Comparison of ENCODE assay signal across 8 cellular contexts in genomic region chr6:30719356-30719755, GRCh38. TPM values are rescaled to one million over a fixed set of nuclear protein-coding genes. Genes with fewer than 3 reads are reported as not detected.
DNase-seq lines count a peak whose midpoint lies in the region; ATAC-seq and TF ChIP-seq lines count a peak whose summit lies in the region.

No MANE protein-coding gene starts in this region.

- intact Hi-C loops in MCF 10A (cut with micrococcal nuclease) = no loop called here

- H3K4me3 ChIP-seq in AG09309 (ENCODE audit: control insufficient read depth, low read depth, low read length) = peak overlapping the region; percentile 60
- H3K4me3 ChIP-seq in HUES6 (ENCODE audit: low read depth, low read length) = peak overlapping the region; percentile 99
- peak overlapping the region in 1 of 2 donors; percentile 96 for H3K4me3 ChIP-seq in muscle layer of colon (ENCODE audit: low read depth in 1 of 2, low read length in 2 of 2)

- H3K9ac ChIP-seq in HUES6 (ENCODE audit: low read length) (peak overlapping the region; percentile 99), muscle layer of colon (ENCODE audit: low read length) (peak overlapping the region; percentile 16)

- H3K27ac Mint-ChIP-seq in MCF 10A (ENCODE audit: low read depth, unreplicated experiment) = peak overlapping the region; percentile 92

- peaks cover 64% of the 10 kb centered on the region for H3K36me3 Mint-ChIP-seq in MCF 10A (ENCODE audit: insufficient read depth, unreplicated experiment)

- DNase-seq in AG09309 (ENCODE audit: low read depth) = no peak
- no peak for DNase-seq in MCF 10A (ENCODE audit: unreplicated experiment)
- DNase-seq in stimulated activated CD4-positive, alpha-beta T cell treated with anti-CD3 and anti-CD28 coated beads, Interleukin-1b, Interleukin-23, amount 100 ng/mL, for 48 hours = no peak
- no peak for DNase-seq in NCI-H2029 (lab: John Stamatoyannopoulos, UW)

- H3K9me3 Mint-ChIP-seq in MCF 10A (ENCODE audit: unreplicated experiment) = no peaks in the 10 kb centered on the region

- peak overlapping the region; percentile 86 for H3K4me3 Mint-ChIP-seq in MCF 10A (ENCODE audit: unreplicated experiment)

- ATAC-seq in GM18502 (IDR thresholded peaks at IDR 0.05; ENCODE audit: poor library complexity, unreplicated experiment) (no peak), GM21717 (IDR thresholded peaks at IDR 0.05; ENCODE audit: unreplicated experiment) (no peak)

- CTCF ChIA-PET in MCF 10A (lab: Yijun Ruan, JAX) = interaction anchor here (0.7 to 20.7 kb wide), 5 partner anchors 28 to 102 kb away, joined by 3 to 537 read pairs (median 4); partner anchors contain the start of genes DHX16 and MRPS18B

- peaks cover 50% of the 10 kb centered on the region for H3K4me1 Mint-ChIP-seq in MCF 10A (ENCODE audit: insufficient read depth, unreplicated experiment)

- no peaks in the 10 kb centered on the region for H3K9me3 ChIP-seq in HUES6 (ENCODE audit: control insufficient read depth, insufficient read depth, low read depth, low read length)
- no peaks in the 10 kb centered on the region for H3K9me3 ChIP-seq in muscle layer of colon (ENCODE audit: low read length)

- peak overlapping the region; percentile 93 for H3K27ac ChIP-seq in HUES6 (ENCODE audit: low read depth, low read length)
- peak overlapping the region; percentile 81 for H3K27ac ChIP-seq in muscle layer of colon (ENCODE audit: low read depth, low read length)

- TF ChIP-seq CTCF in AG09309 (IDR thresholded peaks at IDR 0.05; ENCODE audit: control insufficient read depth, insufficient read depth, low read depth, low read length, missing control alignments) = no peak
- TF ChIP-seq CTCF in MCF 10A (IDR thresholded peaks at IDR 0.05; ENCODE audit: unreplicated experiment) = no peak

- H3K36me3 ChIP-seq in HUES6 (ENCODE audit: control insufficient read depth, insufficient read depth, low read length) = peaks cover 40% of the 10 kb centered on the region
- peaks cover 17% of the 10 kb centered on the region for H3K36me3 ChIP-seq in muscle layer of colon (ENCODE audit: insufficient read depth, low read length)

- H3K27me3 ChIP-seq in HUES6 (ENCODE audit: control insufficient read depth, insufficient read depth, low read length) (no peaks in the 10 kb centered on the region), muscle layer of colon (ENCODE audit: control insufficient read depth in 1 of 2, insufficient read depth in 2 of 2, low read length in 2 of 2) (no peaks in the 10 kb centered on the region)

- H3K4me1 ChIP-seq in HUES6 (ENCODE audit: control insufficient read depth, insufficient read depth, low read length) = peaks cover 15% of the 10 kb centered on the region
- H3K4me1 ChIP-seq in muscle layer of colon (ENCODE audit: insufficient read depth, low read length) = peaks cover 24% of the 10 kb centered on the region

- no peaks in the 10 kb centered on the region for H3K27me3 Mint-ChIP-seq in MCF 10A (ENCODE audit: insufficient read depth, unreplicated experiment)

- no TSS peak for BruUV-seq in MCF 10A (replicated peaks; lab: Mats Ljungman, UMichigan)

- POLR2A ChIA-PET in MCF 10A (lab: Yijun Ruan, JAX) = interaction anchor here (0.7 to 13.6 kb wide), 20 partner anchors 9 to 822 kb away, joined by 3 to 477 read pairs (median 5); partner anchors contain the start of genes ABCF1, C6orf136, DDR1 and DHX16

RNA-seq across cellular contexts. Expression of gene TUBB, which starts 0.8 kb away (rescaled TPM):
- total RNA-seq in MCF 10A (2022) = 200 and 210 TPM in 2 replicates

RNA-seq across cellular contexts. Expression of gene MDC1, which starts 2.3 kb away (rescaled TPM):
- 50.6 and 54.5 TPM in 2 replicates for total RNA-seq in MCF 10A (2022)

RNA-seq across cellular contexts. Expression of gene FLOT1, which starts 23.1 kb away (rescaled TPM):
- 61.8 and 73.7 TPM in 2 replicates for total RNA-seq in MCF 10A (2022)

RNA-seq across cellular contexts. Expression of gene IER3, which starts 25.0 kb away (rescaled TPM):
- 154 and 192 TPM in 2 replicates for total RNA-seq in MCF 10A (2022)

RNA-seq across cellular contexts. Expression of gene NRM, which starts 28.6 kb away (rescaled TPM):
- 3.8 and 5.3 TPM in 2 replicates for total RNA-seq in MCF 10A (2022)
